ENCODE assay signal across 1 cellular context in the genomic region with DNA sequence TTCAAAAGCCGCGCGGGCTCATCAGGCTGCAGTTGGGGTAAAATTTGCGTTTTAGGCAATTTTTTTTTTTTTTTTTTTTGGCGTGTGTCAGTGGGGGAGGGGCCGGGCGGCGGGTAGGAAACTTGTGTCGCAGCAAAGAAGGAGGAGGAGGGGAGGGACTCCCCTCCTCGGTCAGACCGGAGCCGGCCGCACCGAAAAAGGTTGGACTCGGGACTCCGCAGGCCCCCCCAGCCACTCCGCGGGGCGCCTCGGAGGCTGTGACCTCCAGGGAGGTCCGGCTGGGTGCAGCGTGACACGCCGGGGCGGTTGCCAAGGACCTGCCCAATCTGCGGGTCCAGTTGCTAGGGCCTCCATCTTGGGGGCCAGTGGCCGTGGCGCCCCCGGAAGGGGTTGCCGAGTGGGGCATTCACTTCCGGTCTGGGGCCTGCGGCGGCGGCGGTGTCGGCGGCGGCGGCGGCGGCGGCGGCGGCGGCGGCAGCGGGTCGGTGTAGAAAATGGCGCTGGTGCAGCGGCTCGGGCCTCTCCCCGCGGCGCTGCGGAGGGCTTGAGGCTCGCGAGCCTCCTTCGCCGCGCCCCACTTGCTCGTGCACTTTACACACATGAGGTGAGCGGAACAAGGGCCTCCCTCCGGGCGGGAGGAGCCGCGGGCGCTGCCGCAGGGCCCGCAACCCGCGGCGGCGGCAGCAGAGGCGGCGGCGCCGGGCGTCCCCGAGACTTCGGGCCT.
TF ChIP-seq lines count a peak whose summit lies in the region.

A gene (plus strand): TSS at position 409 of the 724 bp plus-strand sequence. CDS start 191 bp downstream, at position 600.

TF ChIP-seq in IMR-90, 13 proteins besides CTCF, POLR2A, EP300 and RAD21:
- TF ChIP-seq MXI1 (IDR thresholded peaks at IDR 0.05; ENCODE audit: borderline replicate concordance, low read depth, low read length) (peak; percentile 80), MAFK (IDR thresholded peaks at IDR 0.05; ENCODE audit: low read depth, low read length) (no peak), SMC3 (IDR thresholded peaks at IDR 0.05; ENCODE audit: low read depth, low read length) (no peak), MAZ (IDR thresholded peaks at IDR 0.05; ENCODE audit: borderline replicate concordance, low read depth, low read length) (peak; percentile 100)
- TF ChIP-seq, protein P1, sequence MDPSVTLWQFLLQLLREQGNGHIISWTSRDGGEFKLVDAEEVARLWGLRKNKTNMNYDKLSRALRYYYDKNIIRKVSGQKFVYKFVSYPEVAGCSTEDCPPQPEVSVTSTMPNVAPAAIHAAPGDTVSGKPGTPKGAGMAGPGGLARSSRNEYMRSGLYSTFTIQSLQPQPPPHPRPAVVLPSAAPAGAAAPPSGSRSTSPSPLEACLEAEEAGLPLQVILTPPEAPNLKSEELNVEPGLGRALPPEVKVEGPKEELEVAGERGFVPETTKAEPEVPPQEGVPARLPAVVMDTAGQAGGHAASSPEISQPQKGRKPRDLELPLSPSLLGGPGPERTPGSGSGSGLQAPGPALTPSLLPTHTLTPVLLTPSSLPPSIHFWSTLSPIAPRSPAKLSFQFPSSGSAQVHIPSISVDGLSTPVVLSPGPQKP (IDR thresholded peaks at IDR 0.05; ENCODE audit: borderline replicate concordance, low read depth, low read length): no peak
TF ChIP-seq in IMR-90: peak in this region for 2.
